1 cellular context compared by ENCODE assay signal in genomic region chr6:129744201-129744879, GRCh38.
A peak's percentile ranks its signal among the peaks of the same experiment; 100 is the strongest.
TF ChIP-seq lines count a peak whose summit lies in the region.

No MANE protein-coding gene starts in this region.

TF ChIP-seq in HepG2, 621 proteins besides CTCF, POLR2A, EP300 and RAD21 (continued from another document and continues in another):
- no peak for TF ChIP-seq KAT7 (CRISPR knock-in tag; IDR thresholded peaks at IDR 0.05; ENCODE audit: borderline replicate concordance)
- no peak for TF ChIP-seq CEBPB (IDR thresholded peaks at IDR 0.05; ENCODE audit: borderline replicate concordance, low read depth, low read length)
- TF ChIP-seq ZNF230 (CRISPR knock-in tag; IDR thresholded peaks at IDR 0.05) = no peak
- no peak for TF ChIP-seq NR2F6 (IDR thresholded peaks at IDR 0.05)
- no peak for TF ChIP-seq NR2F6 (CRISPR knock-in tag; IDR thresholded peaks at IDR 0.05)
- no peak for TF ChIP-seq ZNF407 (CRISPR knock-in tag; IDR thresholded peaks at IDR 0.05; ENCODE audit: not compliant biosample characterization)
- TF ChIP-seq HIVEP1 (CRISPR knock-in tag; IDR thresholded peaks at IDR 0.05) = no peak
- TF ChIP-seq ZNF512 (CRISPR knock-in tag; IDR thresholded peaks at IDR 0.05) = no peak
- no peak for TF ChIP-seq ZNF44 (CRISPR knock-in tag; IDR thresholded peaks at IDR 0.05)
- no peak for TF ChIP-seq ARID2 (CRISPR knock-in tag; IDR thresholded peaks at IDR 0.05; ENCODE audit: borderline replicate concordance)
- TF ChIP-seq TEAD3 (CRISPR knock-in tag; optimal IDR thresholded peaks at IDR 0.05; ENCODE audit: borderline replicate concordance) = peak; percentile 71
- no peak for TF ChIP-seq ZNF274 (CRISPR knock-in tag; IDR thresholded peaks at IDR 0.05)
- TF ChIP-seq ZNF350 (CRISPR knock-in tag; IDR thresholded peaks at IDR 0.05; ENCODE audit: borderline replicate concordance, low read depth) = no peak
- TF ChIP-seq FIP1L1 (IDR thresholded peaks at IDR 0.05; ENCODE audit: borderline replicate concordance, insufficient read depth, low read depth, low read length) = no peak
- TF ChIP-seq POGK (CRISPR knock-in tag; conservative IDR thresholded peaks at IDR 0.05) = no peak
- TF ChIP-seq MLX (CRISPR knock-in tag; IDR thresholded peaks at IDR 0.05) = no peak
- TF ChIP-seq ZKSCAN8 (CRISPR knock-in tag; IDR thresholded peaks at IDR 0.05; ENCODE audit: borderline replicate concordance) = no peak
- no peak for TF ChIP-seq ZNF12 (CRISPR knock-in tag; IDR thresholded peaks at IDR 0.05)
- no peak for TF ChIP-seq FOXM1 (CRISPR knock-in tag; IDR thresholded peaks at IDR 0.05)
- no peak for TF ChIP-seq MEIS1 (CRISPR knock-in tag; IDR thresholded peaks at IDR 0.05; ENCODE audit: borderline replicate concordance)
- TF ChIP-seq PBX2 (CRISPR knock-in tag; IDR thresholded peaks at IDR 0.05) = no peak
- no peak for TF ChIP-seq ZBTB49 (CRISPR knock-in tag; IDR thresholded peaks at IDR 0.05; ENCODE audit: borderline replicate concordance)
- no peak for TF ChIP-seq ZNF619 (CRISPR knock-in tag; IDR thresholded peaks at IDR 0.05)
- TF ChIP-seq TFAP4 (IDR thresholded peaks at IDR 0.05; ENCODE audit: borderline replicate concordance, low read depth) = no peak
- TF ChIP-seq E2F5 (CRISPR knock-in tag; conservative IDR thresholded peaks at IDR 0.05) = no peak
- no peak for TF ChIP-seq ZNF546 (CRISPR knock-in tag; conservative IDR thresholded peaks at IDR 0.05)
- TF ChIP-seq ZNF260 (CRISPR knock-in tag; IDR thresholded peaks at IDR 0.05; ENCODE audit: borderline replicate concordance, low read depth) = no peak
- no peak for TF ChIP-seq ZFX (CRISPR knock-in tag; IDR thresholded peaks at IDR 0.05; ENCODE audit: low read depth)
- no peak for TF ChIP-seq ZMYM3 (CRISPR knock-in tag; IDR thresholded peaks at IDR 0.05)
- no peak for TF ChIP-seq DRAP1 (CRISPR knock-in tag; IDR thresholded peaks at IDR 0.05)
- TF ChIP-seq ZNF317 (CRISPR knock-in tag; IDR thresholded peaks at IDR 0.05) = peak; percentile 80
- TF ChIP-seq TFE3 (CRISPR knock-in tag; IDR thresholded peaks at IDR 0.05) = peak; percentile 94
- no peak for TF ChIP-seq ZNF484 (CRISPR knock-in tag; IDR thresholded peaks at IDR 0.05; ENCODE audit: borderline replicate concordance, low read depth)
- TF ChIP-seq KLF15 (CRISPR knock-in tag; IDR thresholded peaks at IDR 0.05; ENCODE audit: borderline replicate concordance) = no peak
- no peak for TF ChIP-seq IRF9 (CRISPR knock-in tag; IDR thresholded peaks at IDR 0.05; ENCODE audit: borderline replicate concordance)
- TF ChIP-seq ZSCAN25 (CRISPR knock-in tag; IDR thresholded peaks at IDR 0.05) = no peak
- TF ChIP-seq NAIF1 (CRISPR knock-in tag; IDR thresholded peaks at IDR 0.05; ENCODE audit: borderline replicate concordance) = no peak
- no peak for TF ChIP-seq ETV5 (CRISPR knock-in tag; IDR thresholded peaks at IDR 0.05; ENCODE audit: borderline replicate concordance)
- peak; percentile 79 for TF ChIP-seq SOX5 (CRISPR knock-in tag; IDR thresholded peaks at IDR 0.05; ENCODE audit: borderline replicate concordance)
- TF ChIP-seq GTF2F1 (IDR thresholded peaks at IDR 0.05; ENCODE audit: low read length) = no peak
